In the genomic region with DNA sequence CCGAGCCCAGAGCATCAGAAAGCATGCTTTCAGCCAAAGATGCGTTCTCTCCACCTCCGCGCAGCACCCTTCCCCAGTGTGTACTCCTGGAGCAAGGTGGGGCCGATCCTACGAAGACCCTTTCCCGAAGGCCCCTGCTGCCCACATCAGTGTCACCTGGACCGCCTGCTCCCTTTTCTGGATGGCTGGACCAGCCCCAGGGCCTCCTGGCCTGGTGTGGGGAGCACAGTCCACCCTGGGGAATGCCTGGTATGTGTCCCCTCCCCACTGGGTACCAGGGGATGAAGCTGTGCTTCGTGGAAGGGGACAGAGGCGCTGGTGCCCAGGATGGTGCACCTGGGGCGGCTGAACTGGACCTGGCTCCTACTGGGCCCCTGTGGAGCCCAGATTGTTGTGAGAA, we compare ENCODE assay signal across 28 cellular contexts.
DNase-seq lines count a peak whose midpoint lies in the region; ATAC-seq and TF ChIP-seq lines count a peak whose summit lies in the region.
"Had no signal": no experiment of that assay in that cellular context is flagged by ENCODE, and none has a peak within 500 bp of the region (broad histone marks: within the 10 kb centered on the region; RNA-seq: fewer than 3 reads in every experiment).

No MANE protein-coding gene starts in this region.

- H2AFZ ChIP-seq in SK-N-SH (ENCODE audit: low read depth) = no peak overlapping the region

- no peak for TF ChIP-seq RAD21 in SK-N-SH (IDR thresholded peaks at IDR 0.05; ENCODE audit: low read length)

- H3K9me3 ChIP-seq in SK-N-SH (no peaks in the 10 kb centered on the region), endodermal cell (ENCODE audit: control insufficient read depth, low read length) (no peaks in the 10 kb centered on the region), neutrophil (no peaks in the 10 kb centered on the region), vagina (no peaks in the 10 kb centered on the region), SJCRH30 (replicated peaks) (no peaks in the 10 kb centered on the region)
- H3K9me3 ChIP-seq: esophagus muscularis mucosa, left lung had no signal

- TF ChIP-seq EP300 in SK-N-SH (IDR thresholded peaks at IDR 0.05; ENCODE audit: borderline replicate concordance in 1 of 2, low read depth in 1 of 2, low read length in 1 of 2) = no peak

- DNase-seq in SK-N-SH (peak; percentile 32), endodermal cell (peak; percentile 49), vagina (ENCODE audit: extremely low spot score in 2 of 2) (no peak), Kasumi-1 (lab: John Stamatoyannopoulos, UW) (no peak), SJCRH30 (no peak)
- DNase-seq: activated CD4-positive, alpha-beta T cell treated with anti-CD3 and anti-CD28 coated beads for 36 hours; activated effector memory CD4-positive, alpha-beta T cell treated with Interleukin-2 at 50 U/mL for 16 hours; activated T-cell treated with anti-CD3 and anti-CD28 coated beads for 4 hours; caudate nucleus; DMS 273 treated with DMSO at 0.1 percent for 48 hours; foreskin keratinocyte; hippocampal formation; immature natural killer cell; naive thymus-derived CD4-positive, alpha-beta T cell; NCI-H1694 treated with DMSO at 0.1 percent for 48 hours; NCI-H526 treated with DMSO at 0.1 percent for 48 hours; stimulated activated CD4-positive, alpha-beta T cell treated with anti-CD3 and anti-CD28 coated beads, Interleukin-2, amount 100 ng/mL, for 48 hours; T-helper 17 cell had no signal

- 90% methylated on average over 11 of the region's 11 CpGs for WGBS in SK-N-SH (ENCODE audit: low lambda C conversion rate)
- 88 to 92% methylated on average over 8 to 11 of the region's 11 CpGs for WGBS in endodermal cell (ENCODE audit: insufficient coverage in 1 of 2, insufficient read length in 1 of 2), 2 experiments

- H3K9ac ChIP-seq in SK-N-SH (no peak overlapping the region), endodermal cell (ENCODE audit: extremely low read depth, low read length, poor library complexity, severe bottlenecking) (no peak overlapping the region)

- intact Hi-C loops in vagina (cut with DNase I) = no loop called here

- H3K36me3 ChIP-seq in SK-N-SH (replicated peaks in 1 of 2; ENCODE audit: control insufficient read depth in 1 of 2, insufficient read depth in 2 of 2, low read length in 1 of 2) = peaks cover 0 to 8% of the 10 kb centered on the region in 2 experiments
- no peaks in the 10 kb centered on the region for H3K36me3 ChIP-seq in endodermal cell (ENCODE audit: control insufficient read depth, insufficient read depth, low read length)
- no peaks in the 10 kb centered on the region for H3K36me3 ChIP-seq in neutrophil
- no peaks in the 10 kb centered on the region for H3K36me3 ChIP-seq in vagina
- H3K36me3 ChIP-seq in SJCRH30 = no peaks in the 10 kb centered on the region
- H3K36me3 ChIP-seq: esophagus muscularis mucosa, left lung had no signal

- no peaks in the 10 kb centered on the region for H3K27me3 Mint-ChIP-seq in endodermal cell (ENCODE audit: insufficient read depth)
- H3K27me3 Mint-ChIP-seq: activated CD4-positive, alpha-beta T cell treated with anti-CD3 and anti-CD28 coated beads for 36 hours; activated naive CD8-positive, alpha-beta T cell; CD4-positive, alpha-beta T cell had no signal

- H3K4me1 Mint-ChIP-seq in endodermal cell = peaks cover 17% of the 10 kb centered on the region

- no peak overlapping the region for H3K27ac Mint-ChIP-seq in endodermal cell
- H3K27ac Mint-ChIP-seq: activated CD4-positive, alpha-beta T cell treated with anti-CD3 and anti-CD28 coated beads for 36 hours; activated naive CD8-positive, alpha-beta T cell; CD4-positive, alpha-beta T cell; immature natural killer cell; mesothelial cell of epicardium; naive thymus-derived CD4-positive, alpha-beta T cell; T-helper 17 cell had no signal

- CTCF ChIA-PET in SK-N-SH (lab: Yijun Ruan, JAX) = interaction anchor here (1.1 to 1.5 kb wide), 3 partner anchors 17 to 174 kb away, joined by 3 to 5 read pairs (median 3); a partner anchor contains a TSS

- no peak overlapping the region for H3K4me3 Mint-ChIP-seq in endodermal cell
- H3K4me3 Mint-ChIP-seq: activated CD4-positive, alpha-beta T cell treated with anti-CD3 and anti-CD28 coated beads for 36 hours; activated naive CD8-positive, alpha-beta T cell; CD4-positive, alpha-beta T cell; immature natural killer cell; mesothelial cell of epicardium; naive thymus-derived CD4-positive, alpha-beta T cell; T-helper 17 cell had no signal

- no peaks in the 10 kb centered on the region for H3K9me3 Mint-ChIP-seq in endodermal cell
- H3K9me3 Mint-ChIP-seq: CD4-positive, alpha-beta T cell; immature natural killer cell; mesothelial cell of epicardium; naive thymus-derived CD4-positive, alpha-beta T cell had no signal

- ATAC-seq in SK-N-SH treated with all-trans-retinoic acid at 6 μM for 48 hours (no peak), HG03520 (IDR thresholded peaks at IDR 0.05; ENCODE audit: unreplicated experiment) (no peak)
- ATAC-seq: activated CD4-positive, alpha-beta T cell treated with anti-CD3 and anti-CD28 coated beads for 36 hours; foreskin keratinocyte; left lung; naive thymus-derived CD4-positive, alpha-beta T cell; T-helper 17 cell had no signal

- POLR2A ChIA-PET in SK-N-SH (lab: Yijun Ruan, JAX) = no interaction called here

- no peaks in the 10 kb centered on the region for H3K27me3 ChIP-seq in SK-N-SH (ENCODE audit: insufficient read depth)
- no peaks in the 10 kb centered on the region for H3K27me3 ChIP-seq in endodermal cell (ENCODE audit: control insufficient read depth, insufficient read depth, low read length, poor library complexity, severe bottlenecking)
- H3K27me3 ChIP-seq in neutrophil = no peaks in the 10 kb centered on the region
- H3K27me3 ChIP-seq in vagina = no peaks in the 10 kb centered on the region
- no peaks in the 10 kb centered on the region for H3K27me3 ChIP-seq in SJCRH30
- H3K27me3 ChIP-seq: esophagus muscularis mucosa, foreskin keratinocyte, left lung had no signal

- peaks cover 33% of the 10 kb centered on the region for H3F3A ChIP-seq in SK-N-SH (replicated peaks; ENCODE audit: insufficient read depth)

- TF ChIP-seq CTCF in SK-N-SH (IDR thresholded peaks at IDR 0.05) = no peak
- TF ChIP-seq CTCF in endodermal cell (conservative IDR thresholded peaks at IDR 0.05) = no peak
- TF ChIP-seq CTCF in neutrophil (IDR thresholded peaks at IDR 0.05) = no peak
- no peak for TF ChIP-seq CTCF in vagina (IDR thresholded peaks at IDR 0.05)

- no peaks in the 10 kb centered on the region for H4K20me1 ChIP-seq in SK-N-SH (ENCODE audit: insufficient read depth)

- H3K36me3 Mint-ChIP-seq in endodermal cell (ENCODE audit: low read depth) = peaks cover 9% of the 10 kb centered on the region
- H3K36me3 Mint-ChIP-seq: activated naive CD8-positive, alpha-beta T cell; immature natural killer cell; mesothelial cell of epicardium; naive thymus-derived CD4-positive, alpha-beta T cell had no signal

- H3K4me3 ChIP-seq in SK-N-SH (ENCODE audit: low read depth in 2 of 2, low read length in 1 of 2) (no peak overlapping the region), endodermal cell (ENCODE audit: low read length) (no peak overlapping the region), neutrophil (ENCODE audit: low read depth in 1 of 2, low read length in 1 of 2) (no peak overlapping the region), vagina (no peak overlapping the region), SJCRH30 (no peak overlapping the region)
- H3K4me3 ChIP-seq: esophagus muscularis mucosa, left lung, SK-N-MC had no signal

- peaks cover 3% of the 10 kb centered on the region; the same call in 1 of the 2 replicates for H3K79me2 ChIP-seq in SK-N-SH (ENCODE audit: insufficient read depth)

- no peak for TF ChIP-seq POLR2A in vagina (IDR thresholded peaks at IDR 0.05)

- no peak overlapping the region for H3K4me2 ChIP-seq in SK-N-SH

- H3K9me2 ChIP-seq in SK-N-SH = no peaks in the 10 kb centered on the region

- H3K27ac ChIP-seq in SK-N-SH (ENCODE audit: low read depth in 2 of 2, low read length in 1 of 2) = peak overlapping the region in 1 of 2 experiments; percentile 39; a peak in 2 of 4 replicates
- H3K27ac ChIP-seq in endodermal cell (ENCODE audit: low read depth, low read length) = no peak overlapping the region
- peak overlapping the region; percentile 88 for H3K27ac ChIP-seq in neutrophil
- H3K27ac ChIP-seq in vagina = peak overlapping the region; percentile 79
- H3K27ac ChIP-seq in SJCRH30 = no peak overlapping the region
- H3K27ac ChIP-seq: 22Rv1, esophagus muscularis mucosa, foreskin keratinocyte, SK-N-MC had no signal

- H3K4me1 ChIP-seq in SK-N-SH (ENCODE audit: control insufficient read depth in 1 of 2, insufficient read depth in 2 of 2, low read depth in 1 of 2, low read length in 1 of 2) (peaks cover 39 to 67% of the 10 kb centered on the region in 2 experiments), endodermal cell (ENCODE audit: control insufficient read depth, insufficient read depth, low read length) (no peaks in the 10 kb centered on the region), neutrophil (ENCODE audit: control insufficient read depth in 1 of 2, insufficient read depth in 1 of 2, low read depth in 1 of 2, low read length in 1 of 2) (peaks cover 54 to 59% of the 10 kb centered on the region in 2 experiments), vagina (peaks cover 56% of the 10 kb centered on the region), SJCRH30 (peaks cover 4% of the 10 kb centered on the region; the same call in 1 of the 2 replicates)

TF ChIP-seq in SK-N-SH, 30 proteins besides CTCF, POLR2A, EP300 and RAD21 (continues in another document):
- TF ChIP-seq, protein P1, sequence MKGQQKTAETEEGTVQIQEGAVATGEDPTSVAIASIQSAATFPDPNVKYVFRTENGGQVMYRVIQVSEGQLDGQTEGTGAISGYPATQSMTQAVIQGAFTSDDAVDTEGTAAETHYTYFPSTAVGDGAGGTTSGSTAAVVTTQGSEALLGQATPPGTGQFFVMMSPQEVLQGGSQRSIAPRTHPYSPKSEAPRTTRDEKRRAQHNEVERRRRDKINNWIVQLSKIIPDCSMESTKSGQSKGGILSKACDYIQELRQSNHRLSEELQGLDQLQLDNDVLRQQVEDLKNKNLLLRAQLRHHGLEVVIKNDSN (IDR thresholded peaks at IDR 0.05; ENCODE audit: borderline replicate concordance, low read depth) = no peak
- TF ChIP-seq MXI1 (IDR thresholded peaks at IDR 0.05; ENCODE audit: low read depth, low read length) (no peak), EZH2phosphoT487 (IDR thresholded peaks at IDR 0.05; ENCODE audit: borderline replicate concordance, low read depth) (no peak), NFIC (IDR thresholded peaks at IDR 0.05; ENCODE audit: borderline replicate concordance) (no peak)

TF ChIP-seq in SK-N-SH treated with all-trans-retinoic acid at 6 μM for 48 hours, 23 proteins besides CTCF, POLR2A, EP300 and RAD21 (continues in another document):
- no peak for TF ChIP-seq ISL1 (CRISPR knock-in tag; IDR thresholded peaks at IDR 0.05)

Comparison
In these comparisons a context has a peak if more than half of its experiments do, and no peak if none do; other contexts are left out.
1. DNase-seq: peak in SK-N-SH (single experiment) and endodermal cell (single experiment); none in vagina (0 of 2), Kasumi-1 (0 of 2) and SJCRH30 (0 of 2).
2. H3K27ac ChIP-seq: peak in neutrophil (single experiment) and vagina (single experiment); none in endodermal cell (single experiment) and SJCRH30 (single experiment).